Comparison of ENCODE assay signal across 8 cellular contexts in genomic region chr19:48169585-48169973, GRCh38. TPM values are rescaled to one million over a fixed set of nuclear protein-coding genes. Genes with fewer than 3 reads are reported as not detected.
DNase-seq lines count a peak whose midpoint lies in the region; ATAC-seq, FAIRE-seq and TF ChIP-seq lines count a peak whose summit lies in the region.

No MANE protein-coding gene starts in this region.

- peak overlapping the region; percentile 73 to 75 for H3K4me3 ChIP-seq in testis

- no peaks in the 10 kb centered on the region for H3K27me3 ChIP-seq in testis

- no peak for FAIRE-seq in frontal cortex (lab: Jason Lieb, UNC)

- no peak for TF ChIP-seq CTCF in omental fat pad (IDR thresholded peaks at IDR 0.05)
- no peak for TF ChIP-seq CTCF in testis (IDR thresholded peaks at IDR 0.05)

- intact Hi-C loops in testis (cut with DNase I; ENCODE audit: low total_unique reads): no loop called here

- H3K9me3 ChIP-seq in testis: no peaks in the 10 kb centered on the region

- DNase-seq in AG08396 (ENCODE audit: low spot score) (peak; percentile 93), LHCN-M2 (ENCODE audit: low read depth) (peak; percentile 52), SHP77 treated with DMSO at 0.1 percent for 48 hours (lab: John Stamatoyannopoulos, UW) (peak; percentile 34), frontal cortex (ENCODE audit: low spot score in 2 of 2) (peak; percentile 53 to 67), omental fat pad (ENCODE audit: low spot score) (peak; percentile 42), testis (peak; percentile 90)
- DNase-seq in activated gamma-delta T cell treated with anti-CD3 and anti-CD28 coated beads, Interleukin-2, amount 50 U/mL, for 16 hours (ENCODE audit: low read depth): peak; percentile 89

- no peaks in the 10 kb centered on the region for H3K36me3 ChIP-seq in testis (ENCODE audit: low read depth, missing control alignments)

- H3K4me1 ChIP-seq in testis: peaks cover 7% of the 10 kb centered on the region

- TF ChIP-seq POLR2A in testis (IDR thresholded peaks at IDR 0.05): no peak

- 3% methylated on average over 14 of the region's 16 CpGs for WGBS in testis, 2 donors

- H3K27ac ChIP-seq in testis: peak overlapping the region; percentile 89 to 91

- ATAC-seq in GM19438 (IDR thresholded peaks at IDR 0.05; ENCODE audit: low read depth, unreplicated experiment) (peak; percentile 27), omental fat pad (ENCODE audit: low FRiP score) (peak; percentile 23)

RNA-seq across cellular contexts. Expression of gene LIG1, which starts 0.6 kb away (rescaled TPM):
- 49.8 and 54.9 TPM in 2 replicates for total RNA-seq in LHCN-M2 (2014; rRNA removed)
- 50.1 TPM for polyA plus RNA-seq in LHCN-M2 (2012)
- total RNA-seq in frontal cortex: 17.9 TPM
- total RNA-seq in omental fat pad: 10 to 100 TPM in 1 of 4 donors, 1 to 10 TPM in 3; 6.1 to 10.9 (median 7.3) TPM
- 10 to 100 TPM; 69.7 to 73.3 TPM for total RNA-seq in testis
- polyA plus RNA-seq in testis (ENCODE audit: insufficient read depth, low read depth, low replicate concordance): 51.9 TPM

RNA-seq across cellular contexts. Expression of gene ZSWIM9, which starts 0.9 kb away (rescaled TPM):
- total RNA-seq in LHCN-M2 (2014; rRNA removed) (1.3 and 2.9 TPM in 2 replicates), frontal cortex (2.0 TPM), omental fat pad (1 to 10 TPM; 1.5 to 3.3 (median 2.0) TPM), testis (1 to 10 TPM; 5.8 to 7.2 TPM)
- polyA plus RNA-seq in LHCN-M2 (2012): 6.6 TPM
- 5.1 TPM for polyA plus RNA-seq in testis (ENCODE audit: insufficient read depth, low read depth, low replicate concordance)

RNA-seq across cellular contexts. Expression of gene PLA2G4C, which starts 59.0 kb away (rescaled TPM):
- 4.0 and 5.5 TPM in 2 replicates for total RNA-seq in LHCN-M2 (2014; rRNA removed)
- 7.6 TPM for polyA plus RNA-seq in LHCN-M2 (2012)
- 11.4 TPM for total RNA-seq in frontal cortex
- total RNA-seq in omental fat pad: 1 to 10 TPM; 1.7 to 5.7 (median 3.9) TPM
- total RNA-seq in testis: 10 to 100 TPM; 28.0 to 34.5 TPM
- 9.6 TPM for polyA plus RNA-seq in testis (ENCODE audit: insufficient read depth, low read depth, low replicate concordance)

Comparison
In these comparisons a context has a peak if more than half of its experiments do, and no peak if none do; other contexts are left out.
1. Peak in every context shown above with its lines: DNase-seq, ATAC-seq, H3K4me3 ChIP-seq and H3K27ac ChIP-seq.
2. DNase-seq: peak in every context shown above with its lines; median percentile 93 in AG08396; 90 in testis; 89 in activated gamma-delta T cell treated with anti-CD3 and anti-CD28 coated beads, Interleukin-2, amount 50 U/mL, for 16 hours; 60 in frontal cortex; 52 in LHCN-M2; 42 in omental fat pad; 34 in SHP77 treated with DMSO at 0.1 percent for 48 hours.